ENCODE assay signal across 9 cellular contexts in the genomic region with DNA sequence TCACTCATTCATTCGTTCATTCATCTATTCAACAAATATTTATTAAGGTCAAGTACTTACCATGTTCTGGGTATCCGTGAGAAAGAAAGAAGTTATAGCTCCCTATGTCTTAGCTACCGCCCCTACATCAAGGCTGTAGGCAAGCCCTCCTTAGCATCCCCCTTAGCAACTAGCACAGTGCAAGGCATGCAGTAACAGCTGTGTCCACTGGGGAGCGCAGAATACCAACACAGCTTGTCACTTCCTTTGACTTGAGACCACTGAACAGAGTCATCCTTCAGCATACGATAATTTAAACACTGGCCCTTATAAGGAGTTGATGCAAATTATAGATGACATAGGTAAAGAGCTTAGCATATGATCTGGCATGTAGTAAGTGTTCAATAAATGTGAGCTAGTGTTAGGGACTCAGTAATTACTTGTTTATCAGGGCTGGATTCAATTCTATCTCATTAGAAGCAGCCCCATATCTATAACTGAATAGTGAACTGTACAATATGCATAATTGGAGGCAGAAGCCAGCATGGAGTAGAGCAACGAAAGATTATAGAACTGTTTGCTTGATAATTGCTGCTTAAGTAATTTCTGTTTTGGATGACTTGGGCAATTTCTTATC. TPM values are rescaled to one million over a fixed set of nuclear protein-coding genes. Genes with fewer than 3 reads are reported as not detected.
DNase-seq lines count a peak whose midpoint lies in the region; ATAC-seq, FAIRE-seq and TF ChIP-seq lines count a peak whose summit lies in the region.
"Had no signal": no experiment of that assay in that cellular context is flagged by ENCODE, and none has a peak within 500 bp of the region (broad histone marks: within the 10 kb centered on the region; RNA-seq: fewer than 3 reads in every experiment).

No MANE protein-coding gene starts in this region.

- TF ChIP-seq CTCF in Calu3 (IDR thresholded peaks at IDR 0.05; ENCODE audit: unreplicated experiment) (peak; percentile 75), K562 (IDR thresholded peaks at IDR 0.05 in 2 of 3, conservative IDR thresholded peaks at IDR 0.05 in 1 of 3; ENCODE audit: insufficient read depth in 2 of 3, low read depth in 1 of 3, low read length in 3 of 3) (peak; percentile 72 to 73 (median 73))

- H3K27me3 Mint-ChIP-seq in Calu3 (ENCODE audit: unreplicated experiment): peaks cover 47% of the 10 kb centered on the region
- H3K27me3 Mint-ChIP-seq: activated naive CD8-positive, alpha-beta T cell had no signal

- no peak overlapping the region for H3K9ac ChIP-seq in K562 (ENCODE audit: insufficient read depth in 1 of 2, low read depth in 2 of 2, low read length in 2 of 2)

- FAIRE-seq in K562 (lab: Jason Lieb, UNC): peak; percentile 93

- peak; percentile 54 for DNase-seq in Calu3
- peak; percentile 41 for DNase-seq in HT1080 (ENCODE audit: low read depth)
- DNase-seq in T-helper 1 cell: peak in 4 of 5 donors; percentile 6 to 33 (median 16)
- peak; percentile 42 to 62 (median 58) for DNase-seq in K562 (ENCODE audit: extremely low read depth in 1 of 4, low spot score in 3 of 4)
- peak; percentile 49 for DNase-seq in iris pigment epithelial cell (ENCODE audit: low read depth)
- peak; percentile 50 for DNase-seq in stimulated activated CD4-positive, alpha-beta T cell treated with anti-CD3 and anti-CD28 coated beads, Interleukin-4, amount 100 ng/mL, for 1 hour

- H3K27ac Mint-ChIP-seq in Calu3 (ENCODE audit: unreplicated experiment): no peak overlapping the region
- H3K27ac Mint-ChIP-seq: activated naive CD8-positive, alpha-beta T cell had no signal

- WGBS in K562 (ENCODE audit: insufficient coverage, low coverage, missing lambda C conversion rate): 2% methylated on average over 5 of the region's 6 CpGs

- no peak for TF ChIP-seq EP300 in K562 (IDR thresholded peaks at IDR 0.05; ENCODE audit: low read length)

- intact Hi-C loops in Calu3 (cut with micrococcal nuclease; ENCODE audit: unreplicated experiment): loop anchor here (2.0 to 5.0 kb wide), 3 partner anchors 63 to 100 kb away; no protein-coding TSS in a partner anchor
- intact Hi-C loops in K562 (cut with micrococcal nuclease): loop anchor here (1.0 kb wide), 1 partner anchor 99 kb away; no protein-coding TSS in a partner anchor

- peak; percentile 56 to 80 for TF ChIP-seq RAD21 in K562 (CRISPR knock-in tag; conservative IDR thresholded peaks at IDR 0.05 in 1 of 2, IDR thresholded peaks at IDR 0.05 in 1 of 2)

- no peak overlapping the region for H3K4me3 ChIP-seq in K562

- H3K36me3 ChIP-seq in K562 (ENCODE audit: control insufficient read depth, insufficient read depth, low read length): no peaks in the 10 kb centered on the region

- H3K27ac ChIP-seq in K562 (ENCODE audit: extremely low read depth, low read depth, low read length): no peak overlapping the region

- no peak overlapping the region for H3K4me2 ChIP-seq in K562 (ENCODE audit: insufficient read depth, low read length)

- in situ Hi-C loops in K562 (cut with MboI): no loop called here

- no peaks in the 10 kb centered on the region for H3K79me2 ChIP-seq in K562 (ENCODE audit: control insufficient read depth, insufficient read depth, low read length)

- no peaks in the 10 kb centered on the region for H3K9me3 ChIP-seq in K562 (replicated peaks; ENCODE audit: control insufficient read depth, insufficient read depth, low read depth, low read length)

- CTCF ChIA-PET in Calu3 (lab: Charles Lee): interaction anchor here (0.5 to 1.6 kb wide), 6 partner anchors 18 to 143 kb away, joined by 4 to 7 read pairs (median 4); no protein-coding TSS in a partner anchor
- CTCF ChIA-PET in K562 (lab: Yijun Ruan, JAX; ENCODE audit: low intra/inter-chr PET ratio): interaction anchor here (0.5 to 1.2 kb wide), 2 partner anchors 99 to 276 kb away, joined by 3 to 4 read pairs; no protein-coding TSS in a partner anchor

- H2AFZ ChIP-seq in K562 (ENCODE audit: low read depth, low read length): no peak overlapping the region

- no peaks in the 10 kb centered on the region for H3K4me1 ChIP-seq in K562 (replicated peaks in 1 of 2; ENCODE audit: control insufficient read depth in 2 of 2, insufficient read depth in 2 of 2, low read length in 2 of 2)

- peak; percentile 74 for ATAC-seq in GM19397 (IDR thresholded peaks at IDR 0.05; ENCODE audit: unreplicated experiment)
- ATAC-seq in K562: peak; percentile 93
- ATAC-seq in GM18520 (IDR thresholded peaks at IDR 0.05; ENCODE audit: unreplicated experiment): no peak

- H3K4me1 Mint-ChIP-seq in Calu3 (ENCODE audit: low read depth, unreplicated experiment): no peaks in the 10 kb centered on the region

- H3K9me1 ChIP-seq in K562 (ENCODE audit: control insufficient read depth, insufficient read depth, low read length): no peaks in the 10 kb centered on the region

- POLR2A ChIA-PET in K562 (lab: Yijun Ruan, JAX): interaction anchor here (1.4 kb wide), 1 partner anchor 11 kb away, joined by 6 read pairs; no protein-coding TSS in a partner anchor

- H3K36me3 Mint-ChIP-seq in Calu3 (ENCODE audit: insufficient read depth, unreplicated experiment): no peaks in the 10 kb centered on the region
- H3K36me3 Mint-ChIP-seq: activated naive CD8-positive, alpha-beta T cell had no signal

- no peak for TF ChIP-seq POLR2A in K562 (conservative IDR thresholded peaks at IDR 0.05)

- no TSS peak for BruUV-seq in Calu3 (replicated peaks; lab: Mats Ljungman, UMichigan)
- BruUV-seq in K562 (replicated peaks; lab: Mats Ljungman, UMichigan): no TSS peak

- H4K20me1 ChIP-seq in K562 (replicated peaks; ENCODE audit: control insufficient read depth, insufficient read depth, low read length): no peaks in the 10 kb centered on the region

- H3K4me3 Mint-ChIP-seq in Calu3 (ENCODE audit: low read depth, unreplicated experiment): no peak overlapping the region
- H3K4me3 Mint-ChIP-seq: activated naive CD8-positive, alpha-beta T cell had no signal

- no peaks in the 10 kb centered on the region for H3K9me3 Mint-ChIP-seq in Calu3 (ENCODE audit: low read depth, unreplicated experiment)

- H3K27me3 ChIP-seq in K562 (ENCODE audit: control insufficient read depth in 2 of 2, insufficient read depth in 2 of 2, low read length in 2 of 2): peaks cover 0 to 14% of the 10 kb centered on the region in 2 experiments; a peak in 3 of 5 replicates

TF ChIP-seq in K562, 482 proteins besides CTCF, POLR2A, EP300 and RAD21 (continues in another document):
- peak; percentile 49; the same call in 1 of the 2 replicates for TF ChIP-seq SMC3 (conservative IDR thresholded peaks at IDR 0.05; ENCODE audit: insufficient read depth, low read depth, low read length)
- TF ChIP-seq KDM5B (IDR thresholded peaks at IDR 0.05; ENCODE audit: insufficient replicate concordance, low read depth, low read length): no peak
- no peak for TF ChIP-seq ZNF274 (IDR thresholded peaks at IDR 0.05; ENCODE audit: borderline replicate concordance, low read depth, low read length)
- 0 out of 2 replicates have a peak, but pooled peaks have one; percentile 18 for TF ChIP-seq ZNF24 (IDR thresholded peaks at IDR 0.05)
- TF ChIP-seq SOX6 (IDR thresholded peaks at IDR 0.05): no peak
- TF ChIP-seq BHLHE40 (IDR thresholded peaks at IDR 0.05; ENCODE audit: low read length): no peak
- no peak for TF ChIP-seq ZNF699 (CRISPR knock-in tag; IDR thresholded peaks at IDR 0.05; ENCODE audit: insufficient replicate concordance)

RNA-seq across cellular contexts. Expression of a gene that starts 8.7 kb away (rescaled TPM):
- total RNA-seq in Calu3 (2022) (0.09 TPM in 1 of 2 replicates, not detected in the other), K562 (2014; rRNA removed) (not detected in 2 replicates), K562 (2014; rRNA removed; fragmentation: Illumina TruSeq; extraction: Trizol) (not detected in 2 replicates), K562 (2015; rRNA removed; fragmentation: Illumina TruSeq; extraction: Trizol) (not detected in 2 replicates), K562 (2021) (not detected in 2 replicates)
- total RNA-seq in HT1080 (2014; rRNA removed; shearing (Covaris generic)): not detected in 2 replicates
- not detected in 2 replicates for polyA plus RNA-seq in HT1080 (2015; cell fraction: cytosol; rRNA removed)
- polyA plus RNA-seq in HT1080 (2015; cell fraction: nucleus; rRNA removed): not detected in 2 replicates
- not detected in 2 replicates for total RNA-seq in K562 (2011; cell fraction: chromatin; rRNA removed; ENCODE audit: low replicate concordance)
- not detected in 2 replicates for total RNA-seq in K562 (2011; cell fraction: nucleolus; rRNA removed)
- total RNA-seq in K562 (2011; cell fraction: nucleoplasm; rRNA removed): not detected in 2 replicates
- polyA plus RNA-seq in K562 (2011; rRNA removed) (not detected in 2 replicates), K562 (2014; fragmentation: Illumina TruSeq; extraction: Trizol) (not detected in 2 replicates), K562 (2014; fragmentation: Nextera tagmentation; extraction: Ambion mirVana) (not detected), K562 (2014; rRNA removed) (not detected in 2 replicates)
- not detected in 2 replicates for polyA plus RNA-seq in K562 (2011; cell fraction: cytosol; rRNA removed)
- not detected in 2 replicates for polyA plus RNA-seq in K562 (2011; cell fraction: nucleus; rRNA removed)
- not detected in 2 replicates for polyA plus RNA-seq in K562 (2012)
- polyA minus RNA-seq in K562 (2011; rRNA and poly(A)+ RNA removed): not detected in 2 replicates
- polyA minus RNA-seq in K562 (2011; cell fraction: cytosol; rRNA and poly(A)+ RNA removed): not detected in 2 replicates
- not detected in 2 replicates for polyA minus RNA-seq in K562 (2011; cell fraction: nucleus; rRNA and poly(A)+ RNA removed)

RNA-seq across cellular contexts. Expression of a gene that starts 46.1 kb away (rescaled TPM):
- total RNA-seq in Calu3 (2022) (not detected in 2 replicates), K562 (2014; rRNA removed) (not detected in 2 replicates), K562 (2014; rRNA removed; fragmentation: Illumina TruSeq; extraction: Trizol) (not detected in 2 replicates), K562 (2015; rRNA removed; fragmentation: Illumina TruSeq; extraction: Trizol) (not detected in 2 replicates), K562 (2021) (not detected in 2 replicates)
- 0.10 TPM in 1 of 2 replicates, not detected in the other for total RNA-seq in HT1080 (2014; rRNA removed; shearing (Covaris generic))
- 0.06 and 0.07 TPM in 2 replicates for polyA plus RNA-seq in HT1080 (2015; cell fraction: cytosol; rRNA removed)
- 0.24 TPM in 1 of 2 replicates, not detected in the other for polyA plus RNA-seq in HT1080 (2015; cell fraction: nucleus; rRNA removed)
- total RNA-seq in K562 (2011; cell fraction: chromatin; rRNA removed; ENCODE audit: low replicate concordance): not detected in 2 replicates
- total RNA-seq in K562 (2011; cell fraction: nucleolus; rRNA removed): not detected in 2 replicates
- total RNA-seq in K562 (2011; cell fraction: nucleoplasm; rRNA removed): not detected in 2 replicates
- polyA plus RNA-seq in K562 (2011; rRNA removed) (not detected in 2 replicates), K562 (2014; fragmentation: Illumina TruSeq; extraction: Trizol) (not detected in 2 replicates), K562 (2014; fragmentation: Nextera tagmentation; extraction: Ambion mirVana) (not detected), K562 (2014; rRNA removed) (not detected in 2 replicates)
- not detected in 2 replicates for polyA plus RNA-seq in K562 (2011; cell fraction: cytosol; rRNA removed)
- not detected in 2 replicates for polyA plus RNA-seq in K562 (2011; cell fraction: nucleus; rRNA removed)
- 0.10 and 0.22 TPM in 2 replicates for polyA plus RNA-seq in K562 (2012)
- polyA minus RNA-seq in K562 (2011; rRNA and poly(A)+ RNA removed): not detected in 2 replicates
- not detected in 2 replicates for polyA minus RNA-seq in K562 (2011; cell fraction: cytosol; rRNA and poly(A)+ RNA removed)
- not detected in 2 replicates for polyA minus RNA-seq in K562 (2011; cell fraction: nucleus; rRNA and poly(A)+ RNA removed)
